ENCODE assay signal across 1 cellular context in the genomic region with DNA sequence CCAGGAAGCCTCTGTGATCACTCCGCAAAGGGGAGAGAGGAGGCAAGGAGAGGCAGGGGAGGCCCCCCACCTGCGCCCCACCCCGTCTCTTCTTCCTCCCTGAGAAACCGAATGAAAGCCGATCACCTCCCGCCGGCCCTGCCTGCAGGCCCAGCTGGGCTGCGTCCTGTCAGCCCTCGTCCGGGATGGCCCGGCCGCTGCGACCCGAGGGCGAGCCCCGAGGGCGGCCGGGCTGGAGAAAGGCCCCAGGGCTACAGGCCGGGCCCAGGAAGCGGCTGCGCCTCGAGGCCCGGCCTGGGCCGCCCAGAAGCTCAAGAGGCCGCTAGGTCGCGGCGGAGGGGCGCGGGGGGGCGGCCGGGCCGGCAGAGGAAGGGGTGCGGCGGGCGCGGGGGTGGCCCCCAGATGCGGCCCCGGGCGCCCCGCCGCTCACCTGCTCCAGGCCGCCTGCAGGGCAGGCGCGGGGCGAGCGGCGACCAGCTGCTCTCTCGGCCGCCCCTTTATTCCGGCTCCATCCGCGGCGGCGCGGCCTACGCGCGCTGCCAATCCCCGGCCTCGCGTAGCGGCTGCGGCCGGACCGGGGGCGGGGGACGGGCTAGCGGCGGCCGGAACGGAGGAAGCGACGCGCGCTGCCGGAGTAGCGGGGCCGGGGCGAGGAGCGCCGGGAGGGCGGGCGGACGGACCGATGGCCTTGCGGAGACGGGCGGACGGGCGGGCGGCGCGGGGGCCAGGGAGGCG.
TF ChIP-seq lines count a peak whose summit lies in the region.

A gene (minus strand): TSS at position 702 of the 735 bp plus-strand sequence. CDS start 2,407 bp downstream, outside the sequence.

TF ChIP-seq in H1, 55 proteins besides CTCF, POLR2A, EP300 and RAD21 (continued from another document):
- no peak for TF ChIP-seq KDM1A (IDR thresholded peaks at IDR 0.05; ENCODE audit: borderline replicate concordance, low read length)
- no peak for TF ChIP-seq JUND (IDR thresholded peaks at IDR 0.05; ENCODE audit: low read length)
- peak; percentile 85 for TF ChIP-seq PHF8 (conservative IDR thresholded peaks at IDR 0.05; ENCODE audit: low read depth, low read length)
- no peak for TF ChIP-seq RNF2 (IDR thresholded peaks at IDR 0.05; ENCODE audit: borderline replicate concordance, low read depth, low read length, missing control alignments, poor library complexity, severe bottlenecking)
- no peak for TF ChIP-seq TBP (IDR thresholded peaks at IDR 0.05; ENCODE audit: low read depth, low read length)
- TF ChIP-seq GABPA (IDR thresholded peaks at IDR 0.05; ENCODE audit: borderline replicate concordance, insufficient read depth, low read length) = no peak
